8 cellular contexts compared by ENCODE assay signal in the genomic region with DNA sequence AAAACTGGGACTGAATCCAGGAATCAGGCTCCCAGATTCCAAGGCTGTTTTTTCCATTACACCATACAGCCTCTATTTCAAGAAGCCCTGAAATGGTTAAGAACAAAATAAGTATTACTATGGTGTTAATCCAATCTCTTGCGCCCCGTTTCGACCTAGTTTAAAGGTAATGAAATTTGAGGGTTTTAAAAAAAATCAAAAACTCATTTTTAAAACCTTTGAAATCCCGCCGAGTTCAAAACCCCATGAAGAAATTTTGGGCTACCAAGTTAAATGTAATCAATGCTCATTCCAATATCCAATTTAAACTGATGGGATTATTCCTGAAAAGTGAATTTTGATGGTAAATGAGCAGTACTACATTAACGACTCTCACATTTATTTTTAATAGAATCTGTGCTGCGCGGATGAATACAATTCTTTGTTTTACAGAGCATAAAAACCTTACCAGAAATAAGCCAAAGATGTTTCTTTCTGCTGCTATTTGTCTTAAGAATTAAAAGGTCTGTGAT. TPM values are rescaled to one million over a fixed set of nuclear protein-coding genes. Genes with fewer than 3 reads are reported as not detected.
DNase-seq lines count a peak whose midpoint lies in the region; ATAC-seq and TF ChIP-seq lines count a peak whose summit lies in the region.

No MANE protein-coding gene starts in this region.

- DNase-seq in T-helper 2 cell treated with Interferon-gamma antibody and Interleukin-4, amounts not matched to agents 5 μg/mL and 100 μg/mL, for 36 hours (ENCODE audit: low spot score), result no peak
- DNase-seq in T-helper 2 cell (no peak), testis (no peak), NCI-H2171 (lab: John Stamatoyannopoulos, UW) (no peak)
- DNase-seq in activated naive CD8-positive, alpha-beta T cell treated with anti-CD3 and anti-CD28 coated beads, Interleukin-2, amount 50 U/mL, for 24 hours, result no peak

- H3K27me3 Mint-ChIP-seq in T-helper 2 cell treated with Interferon-gamma antibody and Interleukin-4, amounts not matched to agents 5 μg/mL and 100 μg/mL, for 36 hours (ENCODE audit: low read depth), result peaks cover 31% of the 10 kb centered on the region
- H3K27me3 Mint-ChIP-seq in activated naive CD8-positive, alpha-beta T cell treated with anti-CD3 and anti-CD28 coated beads, Interleukin-2, amount 50 U/mL, for 24 hours, result peaks cover 8% of the 10 kb centered on the region

- no peak for TF ChIP-seq POLR2A in testis (IDR thresholded peaks at IDR 0.05)

- ATAC-seq in activated naive CD8-positive, alpha-beta T cell treated with anti-CD3 and anti-CD28 coated beads, Interleukin-2, amount 50 U/mL, for 24 hours, result no peak
- ATAC-seq in GM21723 (IDR thresholded peaks at IDR 0.05; ENCODE audit: unreplicated experiment), result no peak
- ATAC-seq in GM21390 (IDR thresholded peaks at IDR 0.05; ENCODE audit: unreplicated experiment), result no peak

- peak overlapping the region; percentile 89 for H3K27ac Mint-ChIP-seq in T-helper 2 cell treated with Interferon-gamma antibody and Interleukin-4, amounts not matched to agents 5 μg/mL and 100 μg/mL, for 36 hours
- peak overlapping the region; percentile 82 for H3K27ac Mint-ChIP-seq in activated naive CD8-positive, alpha-beta T cell treated with anti-CD3 and anti-CD28 coated beads, Interleukin-2, amount 50 U/mL, for 24 hours

- peak overlapping the region; percentile 72 to 91 for H3K4me3 ChIP-seq in testis

- H3K27me3 ChIP-seq in layer of hippocampus (ENCODE audit: control insufficient read depth, insufficient read depth, low read length) (no peaks in the 10 kb centered on the region), testis (no peaks in the 10 kb centered on the region)

- H3K36me3 Mint-ChIP-seq in T-helper 2 cell treated with Interferon-gamma antibody and Interleukin-4, amounts not matched to agents 5 μg/mL and 100 μg/mL, for 36 hours (ENCODE audit: low read depth), result peaks cover 17% of the 10 kb centered on the region
- H3K36me3 Mint-ChIP-seq in activated naive CD8-positive, alpha-beta T cell treated with anti-CD3 and anti-CD28 coated beads, Interleukin-2, amount 50 U/mL, for 24 hours (ENCODE audit: low read depth), result peaks cover 20% of the 10 kb centered on the region

- intact Hi-C loops in testis (cut with DNase I; ENCODE audit: low total_unique reads), result no loop called here

- peaks cover 13% of the 10 kb centered on the region for H3K4me1 ChIP-seq in testis

- H3K9me3 Mint-ChIP-seq in T-helper 2 cell treated with Interferon-gamma antibody and Interleukin-4, amounts not matched to agents 5 μg/mL and 100 μg/mL, for 36 hours, result no peaks in the 10 kb centered on the region
- no peaks in the 10 kb centered on the region for H3K9me3 Mint-ChIP-seq in activated naive CD8-positive, alpha-beta T cell treated with anti-CD3 and anti-CD28 coated beads, Interleukin-2, amount 50 U/mL, for 24 hours

- peak overlapping the region; percentile 88 for H3K4me3 Mint-ChIP-seq in T-helper 2 cell treated with Interferon-gamma antibody and Interleukin-4, amounts not matched to agents 5 μg/mL and 100 μg/mL, for 36 hours
- peak overlapping the region; percentile 80 for H3K4me3 Mint-ChIP-seq in activated naive CD8-positive, alpha-beta T cell treated with anti-CD3 and anti-CD28 coated beads, Interleukin-2, amount 50 U/mL, for 24 hours

- WGBS in testis, 2 donors, result 20 to 26% methylated on average over 8 of the region's 8 CpGs

- no peaks in the 10 kb centered on the region for H3K9me3 ChIP-seq in testis

- H3K4me1 Mint-ChIP-seq in T-helper 2 cell treated with Interferon-gamma antibody and Interleukin-4, amounts not matched to agents 5 μg/mL and 100 μg/mL, for 36 hours (ENCODE audit: low read depth), result peaks cover 33% of the 10 kb centered on the region
- peaks cover 34% of the 10 kb centered on the region for H3K4me1 Mint-ChIP-seq in activated naive CD8-positive, alpha-beta T cell treated with anti-CD3 and anti-CD28 coated beads, Interleukin-2, amount 50 U/mL, for 24 hours

- no peaks in the 10 kb centered on the region for H3K36me3 ChIP-seq in testis (ENCODE audit: low read depth, missing control alignments)

- peak overlapping the region; percentile 96 for H3K27ac ChIP-seq in layer of hippocampus (ENCODE audit: low read depth, low read length)
- peak overlapping the region; percentile 89 to 99 for H3K27ac ChIP-seq in testis

- TF ChIP-seq CTCF in testis (IDR thresholded peaks at IDR 0.05), result no peak

RNA-seq across cellular contexts. Expression of a gene that starts 0.8 kb away (rescaled TPM):
- total RNA-seq in testis, result 10 to 100 TPM; 47.7 to 64.5 TPM
- polyA plus RNA-seq in testis (ENCODE audit: insufficient read depth, low read depth, low replicate concordance), result 30.5 TPM
